ENCODE assay signal across 20 cellular contexts in the genomic region with DNA sequence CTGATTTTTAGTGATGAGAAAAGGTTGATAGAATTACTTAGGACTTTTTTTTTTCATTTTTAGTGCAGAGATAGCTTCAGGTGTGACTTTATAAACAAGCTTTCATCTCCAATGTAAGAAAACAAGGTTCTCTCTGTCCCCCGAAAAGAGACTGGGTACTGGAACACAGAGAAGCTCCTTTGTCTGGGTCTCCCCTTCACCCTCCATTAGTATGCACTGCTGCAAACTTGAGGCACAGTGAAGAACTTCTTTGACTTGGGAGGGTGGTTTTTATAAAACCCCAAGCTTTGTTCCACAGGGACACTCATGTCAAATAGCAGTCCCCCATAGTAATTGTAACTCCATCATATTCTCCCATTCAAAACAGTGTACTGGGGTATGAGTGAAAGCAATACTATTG.
"Had no signal": no experiment of that assay in that cellular context is flagged by ENCODE, and none has a peak within 500 bp of the region (broad histone marks: within the 10 kb centered on the region; RNA-seq: fewer than 3 reads in every experiment).

No MANE protein-coding gene starts in this region.

- H3K9me3 ChIP-seq: left lung, psoas muscle, sigmoid colon, stomach, thoracic aorta, tibial nerve, upper lobe of left lung had no signal

- H3K4me3 ChIP-seq: left lung, psoas muscle, sigmoid colon, stomach, thoracic aorta, tibial nerve, upper lobe of left lung had no signal

- H3K4me1 ChIP-seq: left lung, psoas muscle, sigmoid colon, stomach, upper lobe of left lung had no signal

- H3K27ac ChIP-seq: left lung, psoas muscle, sigmoid colon, stomach, thoracic aorta, upper lobe of left lung had no signal

- ATAC-seq: left cardiac atrium; left lung; naive thymus-derived CD4-positive, alpha-beta T cell; psoas muscle; right cardiac atrium; stimulated activated effector memory CD8-positive, alpha-beta T cell treated with anti-CD3 and anti-CD28 coated beads, Interleukin-12 subunit alpha, Interleukin-12 subunit beta, amount 100 ng/mL, for 72 hours had no signal

- H3K27me3 ChIP-seq: left lung, sigmoid colon, stomach, tibial nerve, upper lobe of left lung had no signal

- DNase-seq: cortex of kidney; effector CD4-positive, alpha-beta T cell; kidney; left cardiac atrium; left lung; mesendoderm; midbrain; naive thymus-derived CD4-positive, alpha-beta T cell; posterior cingulate gyrus; psoas muscle; right cardiac atrium; sigmoid colon; stimulated activated CD4-positive, alpha-beta T cell treated with anti-CD3 and anti-CD28 coated beads, Interleukin-2, amount 100 ng/mL, for 24 hours; stimulated activated CD4-positive, alpha-beta T cell treated with anti-CD3 and anti-CD28 coated beads, Interleukin-4, amount 100 ng/mL, for 24 hours; stimulated activated naive CD4-positive, alpha-beta T cell treated with Interleukin-2 at 50 U/mL for 16 hours; stomach; upper lobe of left lung had no signal

- H3K36me3 ChIP-seq: left lung, sigmoid colon, stomach, thoracic aorta, tibial nerve, upper lobe of left lung had no signal
